In the genomic region with DNA sequence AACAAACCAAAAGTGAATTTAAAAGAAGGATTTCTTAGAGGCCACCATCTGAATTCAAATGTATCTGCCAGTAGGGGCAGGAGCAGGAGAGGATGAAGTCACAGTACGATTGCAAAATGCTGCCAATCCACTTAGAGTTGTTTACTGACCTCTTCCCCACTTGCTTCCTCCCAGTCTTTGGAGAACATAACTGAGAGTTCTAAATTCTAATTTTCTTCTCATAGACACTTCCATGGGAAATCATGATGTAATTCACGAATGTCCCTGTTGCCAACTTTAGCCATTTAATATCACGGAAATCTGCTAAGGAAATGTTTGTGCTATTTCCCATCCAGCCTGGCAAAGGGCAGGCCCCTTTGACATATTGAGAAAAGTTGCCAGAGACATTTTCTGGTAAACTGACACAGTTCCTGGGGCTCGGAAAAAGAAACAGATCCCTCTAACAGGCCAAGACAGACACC, we compare ENCODE assay signal across 9 cellular contexts. TPM values are rescaled to one million over a fixed set of nuclear protein-coding genes. Genes with fewer than 3 reads are reported as not detected.
DNase-seq lines count a peak whose midpoint lies in the region; FAIRE-seq and TF ChIP-seq lines count a peak whose summit lies in the region.
"Had no signal": no experiment of that assay in that cellular context is flagged by ENCODE, and none has a peak within 500 bp of the region (broad histone marks: within the 10 kb centered on the region; RNA-seq: fewer than 3 reads in every experiment).

No MANE protein-coding gene starts in this region.

- H3K9me3 ChIP-seq in mesodermal cell (ENCODE audit: control insufficient read depth, low read length) (no peaks in the 10 kb centered on the region), uterus (no peaks in the 10 kb centered on the region)

- TF ChIP-seq CTCF in uterus (IDR thresholded peaks at IDR 0.05): peak in 3 of 4 experiments; percentile 12 to 37 (median 16)

- DNase-seq in SIG-M5 treated with dmso at 0.1 percent for 504 hours (lab: John Stamatoyannopoulos, UW; ENCODE audit: unreplicated experiment) (peak; percentile 86), SIG-M5 (lab: John Stamatoyannopoulos, UW) (no peak), uterus (peak; percentile 27 to 66), H54 (ENCODE audit: insufficient read length, low spot score) (no peak), occipital lobe (lab: John Stamatoyannopoulos, UW) (no peak), germinal center (ENCODE audit: low spot score) (no peak)
- DNase-seq: CD4-positive, CD25-positive, alpha-beta regulatory T cell had no signal

- H3K27me3 ChIP-seq in uterus: no peaks in the 10 kb centered on the region

- WGBS in mesodermal cell (ENCODE audit: insufficient coverage in 2 of 2), 2 experiments: 83 to 90% methylated on average over 3 to 4 of the region's 4 CpGs

- peak overlapping the region; percentile 66 for H3K27ac ChIP-seq in cingulate gyrus (ENCODE audit: low read depth, low read length)
- peak overlapping the region; percentile 19 for H3K27ac ChIP-seq in mesodermal cell (ENCODE audit: low read depth, low read length, severe bottlenecking)
- H3K27ac ChIP-seq in uterus: peak overlapping the region; percentile 69 to 79

- no peak overlapping the region for H3K4me3 ChIP-seq in mesodermal cell (ENCODE audit: extremely low read depth, insufficient read depth, low read length, poor library complexity, severe bottlenecking)
- H3K4me3 ChIP-seq in uterus: no peak overlapping the region

- H3K36me3 ChIP-seq in mesodermal cell (ENCODE audit: control insufficient read depth, insufficient read depth, low read length) (no peaks in the 10 kb centered on the region), uterus (no peaks in the 10 kb centered on the region)

- no peak for FAIRE-seq in H54 (lab: Jason Lieb, UNC)

- H3K4me1 ChIP-seq in mesodermal cell (ENCODE audit: control insufficient read depth, insufficient read depth, low read length, poor library complexity, severe bottlenecking) (peaks cover 7% of the 10 kb centered on the region), uterus (peaks cover 0 to 8% of the 10 kb centered on the region in 2 donors)

- TF ChIP-seq POLR2A in uterus (IDR thresholded peaks at IDR 0.05) (no peak), H54 (IDR thresholded peaks at IDR 0.05; ENCODE audit: low read depth, low read length) (no peak)

- intact Hi-C loops in uterus (cut with DNase I; ENCODE audit: low total_unique reads): no loop called here

RNA-seq across cellular contexts. Expression of a gene that starts 33.6 kb away (rescaled TPM):
- polyA plus RNA-seq in mesodermal cell (2013, experiment 1 of 2): 7.7 TPM
- 6.7 TPM for polyA plus RNA-seq in mesodermal cell (2013, experiment 2 of 2)
- total RNA-seq in uterus: 1 to 10 TPM in 3 of 4 donors, not detected in 1; 2.3 to 7.4 (median 2.7) TPM
- 30.6 TPM for total RNA-seq in occipital lobe

Comparison
In these comparisons a context has a peak if more than half of its experiments do, and no peak if none do; other contexts are left out.
1. DNase-seq: peak in SIG-M5 treated with dmso at 0.1 percent for 504 hours (single experiment) and uterus (2 of 2); none in SIG-M5 (single experiment), H54 (single experiment), occipital lobe (single experiment) and germinal center (single experiment).
2. H3K27ac ChIP-seq: peak in every context shown above with its lines; median percentile 74 in uterus; 66 in cingulate gyrus; 19 in mesodermal cell.